In genomic region chr15:84749111-84749991, GRCh38 we compare ENCODE assay signal across 1 cellular context.
TF ChIP-seq lines count a peak whose summit lies in the region.

No MANE protein-coding gene starts in this region.

TF ChIP-seq in HepG2, 621 proteins besides CTCF, POLR2A, EP300 and RAD21 (continued from another document):
- TF ChIP-seq MYPOP (CRISPR knock-in tag; IDR thresholded peaks at IDR 0.05) (peak; percentile 42; the same call in 1 of the 2 replicates), ARNT2 (CRISPR knock-in tag; IDR thresholded peaks at IDR 0.05; ENCODE audit: low read depth) (0 out of 2 replicates have a peak, but pooled peaks have one; percentile 23), ZNF414 (CRISPR knock-in tag; IDR thresholded peaks at IDR 0.05) (peak; percentile 67; the same call in 1 of the 2 replicates), TFDP2 (CRISPR knock-in tag; IDR thresholded peaks at IDR 0.05) (peak; percentile 67; the same call in 1 of the 2 replicates), MTERF4 (CRISPR knock-in tag; IDR thresholded peaks at IDR 0.05) (0 out of 2 replicates have a peak, but pooled peaks have one; percentile 56), ZFX (CRISPR knock-in tag; IDR thresholded peaks at IDR 0.05; ENCODE audit: low read depth) (peak; percentile 76), ZNF430 (CRISPR knock-in tag; IDR thresholded peaks at IDR 0.05) (0 out of 2 replicates have a peak, but pooled peaks have one; percentile 19), NAIF1 (CRISPR knock-in tag; IDR thresholded peaks at IDR 0.05; ENCODE audit: borderline replicate concordance) (no peak), FOXA3 (CRISPR knock-in tag; IDR thresholded peaks at IDR 0.05) (no peak), ZNF7 (CRISPR knock-in tag; IDR thresholded peaks at IDR 0.05) (peak; percentile 80), KAT2B (IDR thresholded peaks at IDR 0.05; ENCODE audit: borderline replicate concordance, low read depth, low read length) (no peak), HMGXB4 (CRISPR knock-in tag; IDR thresholded peaks at IDR 0.05; ENCODE audit: borderline replicate concordance in 1 of 2, low read depth in 1 of 2) (peak; percentile 45 to 65; a peak in 2 of 4 replicates), ZNF749 (CRISPR knock-in tag; IDR thresholded peaks at IDR 0.05; ENCODE audit: borderline replicate concordance) (0 out of 2 replicates have a peak, but pooled peaks have one; percentile 53), HNRNPH1 (optimal IDR thresholded peaks at IDR 0.05; ENCODE audit: low read depth, low read length) (no peak), ZNF687 (CRISPR knock-in tag; IDR thresholded peaks at IDR 0.05) (peak; percentile 72), KDM5A (IDR thresholded peaks at IDR 0.05; ENCODE audit: borderline replicate concordance, low read length) (peak; percentile 36; the same call in 1 of the 2 replicates), SAP130 (CRISPR knock-in tag; IDR thresholded peaks at IDR 0.05; ENCODE audit: low read depth) (peak; percentile 85), HBP1 (CRISPR knock-in tag; IDR thresholded peaks at IDR 0.05; ENCODE audit: low read depth) (peak; percentile 43; the same call in 1 of the 2 replicates), EEA1 (CRISPR knock-in tag; IDR thresholded peaks at IDR 0.05; ENCODE audit: borderline replicate concordance) (0 out of 2 replicates have a peak, but pooled peaks have one; percentile 7), POLR2AphosphoS5 (IDR thresholded peaks at IDR 0.05; ENCODE audit: low read depth, low read length) (peak; percentile 47; the same call in 1 of the 2 replicates), BCL6 (CRISPR knock-in tag; IDR thresholded peaks at IDR 0.05) (peak; percentile 16; the same call in 1 of the 2 replicates), HDAC1 (CRISPR knock-in tag; IDR thresholded peaks at IDR 0.05) (peak; percentile 74), TBX2 (CRISPR knock-in tag; IDR thresholded peaks at IDR 0.05; ENCODE audit: borderline replicate concordance) (peak; percentile 8; the same call in 1 of the 2 replicates), ZBTB39 (CRISPR knock-in tag; IDR thresholded peaks at IDR 0.05) (peak; percentile 19; the same call in 1 of the 2 replicates), ZNF772 (CRISPR knock-in tag; IDR thresholded peaks at IDR 0.05) (0 out of 2 replicates have a peak, but pooled peaks have one; percentile 34)
